ENCODE assay signal across 7 cellular contexts in the genomic region with DNA sequence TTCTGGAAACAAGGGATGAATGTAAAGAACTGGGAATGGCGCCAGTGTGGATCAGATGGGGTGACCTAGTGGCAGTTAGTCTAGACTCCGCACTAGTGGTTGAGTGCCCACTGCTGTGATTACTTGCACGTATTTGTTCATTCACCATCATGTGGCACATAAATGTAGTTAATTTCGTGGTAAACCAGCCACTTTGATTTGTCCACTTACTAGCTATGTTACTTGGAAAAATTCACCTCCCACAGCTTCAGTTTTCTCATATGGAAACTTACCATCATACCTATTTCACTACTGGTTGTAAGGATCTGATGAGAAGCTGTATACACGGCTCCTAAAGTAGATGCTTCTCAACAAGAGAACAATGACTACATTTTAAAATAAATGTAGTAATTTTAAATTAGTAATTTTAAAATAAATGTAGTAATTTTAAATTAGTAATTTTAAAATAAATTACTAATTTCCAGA. TPM values are rescaled to one million over a fixed set of nuclear protein-coding genes. Genes with fewer than 3 reads are reported as not detected.
DNase-seq lines count a peak whose midpoint lies in the region; ATAC-seq, FAIRE-seq and TF ChIP-seq lines count a peak whose summit lies in the region.

No MANE protein-coding gene starts in this region.

- no peak for TF ChIP-seq POLR2A in GM18505 (IDR thresholded peaks at IDR 0.05; ENCODE audit: borderline replicate concordance, extremely low read depth, insufficient read depth, insufficient read length)

- no peaks in the 10 kb centered on the region for H3K9me3 ChIP-seq in RWPE2 (ENCODE audit: severe bottlenecking)

- peak; percentile 20 for ATAC-seq in GM21447 (IDR thresholded peaks at IDR 0.05; ENCODE audit: unreplicated experiment)
- no peak; the same call in 2 of the 3 replicates for ATAC-seq in RWPE2 (ENCODE audit: low read depth)
- ATAC-seq in stimulated activated naive CD8-positive, alpha-beta T cell treated with anti-CD3 and anti-CD28 coated beads, Interleukin-15, Interleukin-2, amounts not matched to agents 100 U/mL and 50 U/mL, for 24 hours: peak; percentile 33
- no peak for ATAC-seq in GM18505 (IDR thresholded peaks at IDR 0.05; ENCODE audit: unreplicated experiment)
- no peak for ATAC-seq in HG03460 (IDR thresholded peaks at IDR 0.05; ENCODE audit: unreplicated experiment)

- DNase-seq in RWPE2 (ENCODE audit: low spot score) (no peak), frontal cortex (ENCODE audit: low spot score in 2 of 2) (no peak), GM19240 (ENCODE audit: insufficient read length, low spot score) (no peak)
- DNase-seq in stimulated activated naive CD8-positive, alpha-beta T cell treated with anti-CD3 and anti-CD28 coated beads, Interleukin-15, Interleukin-2, amounts not matched to agents 100 U/mL and 50 U/mL, for 24 hours: no peak

- no peak for TF ChIP-seq CTCF in RWPE2 (IDR thresholded peaks at IDR 0.05; ENCODE audit: poor library complexity, severe bottlenecking)

- peak overlapping the region; percentile 45 for H3K27ac ChIP-seq in RWPE2 (ENCODE audit: poor library complexity, severe bottlenecking)

- peak; percentile 68 for FAIRE-seq in frontal cortex (lab: Jason Lieb, UNC)

- no peaks in the 10 kb centered on the region for H3K36me3 ChIP-seq in RWPE2 (ENCODE audit: low read depth)

- H3K4me3 ChIP-seq in RWPE2 (ENCODE audit: severe bottlenecking): peak overlapping the region; percentile 72

- no peaks in the 10 kb centered on the region for H3K27me3 ChIP-seq in RWPE2 (ENCODE audit: insufficient read depth, poor library complexity, severe bottlenecking)

- no peaks in the 10 kb centered on the region for H3K4me1 ChIP-seq in RWPE2 (ENCODE audit: insufficient read depth, poor library complexity, severe bottlenecking)

RNA-seq across cellular contexts. Expression of a gene that starts 0.4 kb away (rescaled TPM):
- total RNA-seq in frontal cortex: 27.3 TPM

Comparison
In these comparisons a context has a peak if more than half of its experiments do, and no peak if none do; other contexts are left out.
1. ATAC-seq: peak in GM21447 (single experiment) and stimulated activated naive CD8-positive, alpha-beta T cell treated with anti-CD3 and anti-CD28 coated beads, Interleukin-15, Interleukin-2, amounts not matched to agents 100 U/mL and 50 U/mL, for 24 hours (single experiment); none in RWPE2 (single experiment), GM18505 (single experiment) and HG03460 (single experiment).